8 cellular contexts compared by ENCODE assay signal in the genomic region with DNA sequence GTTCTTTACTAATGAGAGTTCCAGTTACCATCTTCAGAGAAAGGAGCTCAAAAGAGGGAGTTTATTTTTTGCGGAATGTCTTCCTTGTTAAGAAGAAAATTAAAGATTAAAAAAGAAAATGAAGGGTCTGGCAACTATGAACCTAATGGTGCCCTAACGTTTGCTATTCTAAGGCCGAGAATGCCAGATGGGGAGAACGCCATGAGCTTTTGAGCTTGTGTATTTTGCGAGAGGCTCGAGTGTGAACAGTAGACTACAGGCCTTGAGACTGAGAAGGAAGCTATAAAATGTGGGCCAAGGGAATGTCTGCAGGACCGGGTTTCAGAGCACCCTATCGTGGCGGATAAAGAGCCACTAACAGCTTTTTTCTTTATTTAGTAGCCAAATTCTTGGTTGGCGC. TPM values are rescaled to one million over a fixed set of nuclear protein-coding genes. Genes with fewer than 3 reads are reported as not detected.
DNase-seq lines count a peak whose midpoint lies in the region; ATAC-seq, FAIRE-seq and TF ChIP-seq lines count a peak whose summit lies in the region.

No MANE protein-coding gene starts in this region.

- H2BK120ac ChIP-seq in mesendoderm (ENCODE audit: low read depth, low read length), result no peak overlapping the region

- H3K36me3 Mint-ChIP-seq in activated naive CD4-positive, alpha-beta T cell treated with anti-CD3 and anti-CD28 coated beads, Interleukin-2, amount 50 U/mL, for 24 hours, result peaks cover 2% of the 10 kb centered on the region

- no peaks in the 10 kb centered on the region for H3K9me3 ChIP-seq in K562 (replicated peaks; ENCODE audit: control insufficient read depth, insufficient read depth, low read depth, low read length)
- H3K9me3 ChIP-seq in upper lobe of right lung, result no peaks in the 10 kb centered on the region

- H3K4ac ChIP-seq in mesendoderm (ENCODE audit: low read depth, low read length), result no peak overlapping the region

- no peak overlapping the region for H2BK15ac ChIP-seq in mesendoderm (replicated peaks; ENCODE audit: low read depth)

- TF ChIP-seq RAD21 in K562 (CRISPR knock-in tag; conservative IDR thresholded peaks at IDR 0.05 in 1 of 2, IDR thresholded peaks at IDR 0.05 in 1 of 2), result no peak

- H4K5ac ChIP-seq in mesendoderm (ENCODE audit: low read length), result no peak overlapping the region

- H3K56ac ChIP-seq in mesendoderm (ENCODE audit: low read length), result peak overlapping the region; percentile 89

- no peaks in the 10 kb centered on the region for H3K79me2 ChIP-seq in K562 (ENCODE audit: control insufficient read depth, insufficient read depth, low read length)
- no peaks in the 10 kb centered on the region for H3K79me2 ChIP-seq in mesendoderm (ENCODE audit: control insufficient read depth, insufficient read depth, low read length)

- H3K27me3 ChIP-seq in K562 (ENCODE audit: control insufficient read depth in 2 of 2, insufficient read depth in 2 of 2, low read length in 2 of 2) (peaks cover 0 to 2% of the 10 kb centered on the region in 2 experiments; a peak in 1 of 5 replicates), mesendoderm (ENCODE audit: insufficient read depth, low read length, poor library complexity) (peaks cover 3% of the 10 kb centered on the region), upper lobe of right lung (peaks cover 7% of the 10 kb centered on the region)

- 29% methylated on average over 10 of the region's 10 CpGs for WGBS in K562 (ENCODE audit: insufficient coverage, low coverage, missing lambda C conversion rate)
- no CpG with 5 or more reads among the region's 10 CpGs for whole genome bisulfite sequencing in mesendoderm (ENCODE audit: extremely low coverage, insufficient coverage, low lambda C conversion rate)

- FAIRE-seq in K562 (lab: Jason Lieb, UNC), result no peak

- H3K36me3 ChIP-seq in K562 (ENCODE audit: control insufficient read depth, insufficient read depth, low read length) (no peaks in the 10 kb centered on the region), mesendoderm (ENCODE audit: control insufficient read depth, insufficient read depth, low read length) (no peaks in the 10 kb centered on the region), upper lobe of right lung (no peaks in the 10 kb centered on the region)

- peak overlapping the region; percentile 70 for H3K27ac Mint-ChIP-seq in activated naive CD4-positive, alpha-beta T cell treated with anti-CD3 and anti-CD28 coated beads, Interleukin-2, amount 50 U/mL, for 24 hours

- H3K9me3 Mint-ChIP-seq in activated naive CD4-positive, alpha-beta T cell treated with anti-CD3 and anti-CD28 coated beads, Interleukin-2, amount 50 U/mL, for 24 hours, result peaks cover 6% of the 10 kb centered on the region

- POLR2A ChIA-PET in K562 (lab: Yijun Ruan, JAX), result no interaction called here

- no peak for TF ChIP-seq EP300 in K562 (IDR thresholded peaks at IDR 0.05; ENCODE audit: low read length)

- no peak overlapping the region for H3K23ac ChIP-seq in mesendoderm (ENCODE audit: low read length)

- no peaks in the 10 kb centered on the region for H3K9me1 ChIP-seq in K562 (ENCODE audit: control insufficient read depth, insufficient read depth, low read length)

- intact Hi-C loops in K562 (cut with micrococcal nuclease) (loop anchor here (10.0 kb wide), 1 partner anchor 150 kb away; no protein-coding TSS in a partner anchor), upper lobe of right lung (cut with DNase I) (no loop called here)

- H3K18ac ChIP-seq in mesendoderm (ENCODE audit: low read length), result no peak overlapping the region

- peaks cover 17% of the 10 kb centered on the region for H3K27me3 Mint-ChIP-seq in activated naive CD4-positive, alpha-beta T cell treated with anti-CD3 and anti-CD28 coated beads, Interleukin-2, amount 50 U/mL, for 24 hours

- no peak for TF ChIP-seq POLR2A in K562 (conservative IDR thresholded peaks at IDR 0.05)
- no peak for TF ChIP-seq POLR2A in GM18505 (IDR thresholded peaks at IDR 0.05; ENCODE audit: borderline replicate concordance, extremely low read depth, insufficient read depth, insufficient read length)

- H4K20me1 ChIP-seq in K562 (replicated peaks; ENCODE audit: control insufficient read depth, insufficient read depth, low read length), result no peaks in the 10 kb centered on the region

- no peak overlapping the region for H2AK5ac ChIP-seq in mesendoderm (ENCODE audit: low read length)

- TF ChIP-seq CTCF in K562 (IDR thresholded peaks at IDR 0.05 in 2 of 3, conservative IDR thresholded peaks at IDR 0.05 in 1 of 3; ENCODE audit: insufficient read depth in 2 of 3, low read depth in 1 of 3, low read length in 3 of 3) (no peak), upper lobe of right lung (IDR thresholded peaks at IDR 0.05) (no peak)

- H3K27ac ChIP-seq in K562 (ENCODE audit: extremely low read depth, low read depth, low read length) (no peak overlapping the region), mesendoderm (ENCODE audit: low read depth, low read length) (no peak overlapping the region), upper lobe of right lung (peak overlapping the region; percentile 88)

- in situ Hi-C loops in K562 (cut with MboI), result no loop called here

- H4K8ac ChIP-seq in mesendoderm (ENCODE audit: low read depth, low read length), result peak overlapping the region; percentile 78

- H3K4me1 ChIP-seq in K562 (replicated peaks in 1 of 2; ENCODE audit: control insufficient read depth in 2 of 2, insufficient read depth in 2 of 2, low read length in 2 of 2), result peaks cover 0 to 14% of the 10 kb centered on the region in 2 experiments; a peak in 2 of 5 replicates
- H3K4me1 ChIP-seq in mesendoderm (ENCODE audit: control insufficient read depth, low read depth, low read length), result peaks cover 5% of the 10 kb centered on the region
- H3K4me1 ChIP-seq in upper lobe of right lung, result peaks cover 11% of the 10 kb centered on the region

- H3K9ac ChIP-seq in K562 (ENCODE audit: insufficient read depth in 1 of 2, low read depth in 2 of 2, low read length in 2 of 2) (no peak overlapping the region), mesendoderm (ENCODE audit: low read length) (peak overlapping the region; percentile 91)

- DNase-seq in activated naive CD4-positive, alpha-beta T cell treated with Interleukin-2 at 50 U/mL for 16 hours, result no peak
- DNase-seq in K562 (ENCODE audit: extremely low read depth in 1 of 4, low spot score in 3 of 4) (no peak), mesendoderm (no peak), upper lobe of right lung (no peak), HT-29 (ENCODE audit: low spot score) (no peak)

- H3K4me1 Mint-ChIP-seq in activated naive CD4-positive, alpha-beta T cell treated with anti-CD3 and anti-CD28 coated beads, Interleukin-2, amount 50 U/mL, for 24 hours, result peaks cover 34% of the 10 kb centered on the region

- H3K4me3 ChIP-seq in K562 (no peak overlapping the region), mesendoderm (ENCODE audit: low read length) (no peak overlapping the region), upper lobe of right lung (peak overlapping the region; percentile 94)

- H2AFZ ChIP-seq in K562 (ENCODE audit: low read depth, low read length), result 0 out of 2 replicates have a peak overlapping the region, but pooled peaks have one; percentile 84

- CTCF ChIA-PET in K562 (lab: Yijun Ruan, JAX; ENCODE audit: low intra/inter-chr PET ratio), result no interaction called here

- 0 out of 2 replicates have a peak overlapping the region, but pooled peaks have one; percentile 65 for H3K4me2 ChIP-seq in K562 (ENCODE audit: insufficient read depth, low read length)
- peak overlapping the region; percentile 51 for H3K4me2 ChIP-seq in mesendoderm (ENCODE audit: low read length)

- no peaks in the 10 kb centered on the region for H3K79me1 ChIP-seq in mesendoderm (ENCODE audit: low read length)

- H3K4me3 Mint-ChIP-seq in activated naive CD4-positive, alpha-beta T cell treated with anti-CD3 and anti-CD28 coated beads, Interleukin-2, amount 50 U/mL, for 24 hours, result peak overlapping the region; percentile 89

- ATAC-seq in K562 (no peak), upper lobe of right lung (no peak), GM18505 (IDR thresholded peaks at IDR 0.05; ENCODE audit: unreplicated experiment) (no peak), HG02798 (IDR thresholded peaks at IDR 0.05; ENCODE audit: poor library complexity, unreplicated experiment) (no peak)

- no peak overlapping the region for H2BK5ac ChIP-seq in mesendoderm (ENCODE audit: low read length)

- BruUV-seq in K562 (replicated peaks; lab: Mats Ljungman, UMichigan), result no TSS peak

TF ChIP-seq in K562, 482 proteins besides CTCF, POLR2A, EP300 and RAD21:
- TF ChIP-seq ZNF696 (CRISPR knock-in tag; conservative IDR thresholded peaks at IDR 0.05), result no peak

RNA-seq across cellular contexts. Expression of gene FGF14, which starts 6.7 kb away (rescaled TPM):
- not detected in 2 replicates for total RNA-seq in K562 (2011; cell fraction: chromatin; rRNA removed; ENCODE audit: low replicate concordance)
- total RNA-seq in K562 (2011; cell fraction: nucleolus; rRNA removed), result not detected in 2 replicates
- total RNA-seq in K562 (2011; cell fraction: nucleoplasm; rRNA removed), result not detected in 2 replicates
- total RNA-seq in K562 (2014; rRNA removed), result not detected in 2 replicates
- not detected in 2 replicates for total RNA-seq in K562 (2014; rRNA removed; fragmentation: Illumina TruSeq; extraction: Trizol)
- not detected in 2 replicates for total RNA-seq in K562 (2015; rRNA removed; fragmentation: Illumina TruSeq; extraction: Trizol)
- not detected in 2 replicates for total RNA-seq in K562 (2021)
- not detected in 2 replicates for polyA plus RNA-seq in K562 (2011; rRNA removed)
- not detected in 2 replicates for polyA plus RNA-seq in K562 (2011; cell fraction: cytosol; rRNA removed)
- polyA plus RNA-seq in K562 (2011; cell fraction: nucleus; rRNA removed), result not detected in 2 replicates
- polyA plus RNA-seq in K562 (2012), result 0.01 TPM in 1 of 2 replicates, not detected in the other
- polyA plus RNA-seq in K562 (2014; fragmentation: Illumina TruSeq; extraction: Trizol), result not detected in 2 replicates
- polyA plus RNA-seq in K562 (2014; fragmentation: Nextera tagmentation; extraction: Ambion mirVana), result not detected
- not detected in 2 replicates for polyA plus RNA-seq in K562 (2014; rRNA removed)
- not detected in 2 replicates for polyA minus RNA-seq in K562 (2011; rRNA and poly(A)+ RNA removed)
- not detected in 2 replicates for polyA minus RNA-seq in K562 (2011; cell fraction: cytosol; rRNA and poly(A)+ RNA removed)
- not detected in 2 replicates for polyA minus RNA-seq in K562 (2011; cell fraction: nucleus; rRNA and poly(A)+ RNA removed)
- polyA plus RNA-seq in mesendoderm (2013, experiment 1 of 2), result 0.20 TPM
- polyA plus RNA-seq in mesendoderm (2013, experiment 2 of 2), result 0.22 TPM
- 2.0 TPM for total RNA-seq in upper lobe of right lung
- total RNA-seq in HT-29 (2014; rRNA removed; shearing (Covaris generic)), result not detected in 2 replicates
